ENCODE assay signal across 1 cellular context in the genomic region with DNA sequence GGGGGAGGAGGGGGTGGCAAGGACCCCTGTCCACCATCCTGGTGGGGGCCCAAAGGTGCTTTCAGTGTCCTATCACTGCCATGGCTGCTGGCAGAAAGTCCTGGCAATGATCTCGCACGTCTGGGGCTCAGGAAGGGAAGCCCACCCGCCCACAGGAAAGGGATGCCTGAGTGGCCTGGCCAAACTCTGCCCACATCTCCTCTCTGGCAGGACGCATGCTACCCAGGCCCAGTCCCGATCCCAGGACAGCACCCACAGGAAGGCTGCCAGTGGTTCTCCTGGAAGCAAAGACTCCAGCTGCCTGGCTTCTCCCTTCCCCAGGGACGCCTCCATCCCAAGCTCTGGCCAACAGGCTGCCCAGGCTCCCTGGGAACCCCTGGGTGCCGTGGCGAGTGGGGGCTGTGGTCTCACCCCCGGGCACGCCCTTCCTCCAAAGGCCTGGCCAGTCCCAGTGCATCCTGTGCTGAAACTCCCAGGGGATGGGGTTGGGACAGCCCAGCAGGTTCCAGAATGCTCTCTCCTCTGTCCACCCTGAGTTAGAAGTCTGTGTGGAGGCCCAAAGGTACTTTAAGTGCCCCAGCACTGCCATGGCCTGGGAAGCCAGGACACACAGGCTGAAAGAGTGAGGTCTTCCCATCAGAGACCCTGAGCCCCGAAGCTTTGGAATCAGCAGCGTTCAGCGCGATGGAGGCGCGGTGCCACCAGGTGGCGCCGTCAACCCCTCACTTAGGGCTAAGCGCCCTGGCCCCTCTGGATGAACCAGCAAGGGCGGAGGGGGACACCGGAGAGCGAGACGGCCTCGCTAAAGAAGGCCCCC.
TF ChIP-seq lines count a peak whose summit lies in the region.

No MANE protein-coding gene starts in this region.

TF ChIP-seq in HepG2, 621 proteins besides CTCF, POLR2A, EP300 and RAD21 (continued from another document and continues in another):
- TF ChIP-seq, protein P1, sequence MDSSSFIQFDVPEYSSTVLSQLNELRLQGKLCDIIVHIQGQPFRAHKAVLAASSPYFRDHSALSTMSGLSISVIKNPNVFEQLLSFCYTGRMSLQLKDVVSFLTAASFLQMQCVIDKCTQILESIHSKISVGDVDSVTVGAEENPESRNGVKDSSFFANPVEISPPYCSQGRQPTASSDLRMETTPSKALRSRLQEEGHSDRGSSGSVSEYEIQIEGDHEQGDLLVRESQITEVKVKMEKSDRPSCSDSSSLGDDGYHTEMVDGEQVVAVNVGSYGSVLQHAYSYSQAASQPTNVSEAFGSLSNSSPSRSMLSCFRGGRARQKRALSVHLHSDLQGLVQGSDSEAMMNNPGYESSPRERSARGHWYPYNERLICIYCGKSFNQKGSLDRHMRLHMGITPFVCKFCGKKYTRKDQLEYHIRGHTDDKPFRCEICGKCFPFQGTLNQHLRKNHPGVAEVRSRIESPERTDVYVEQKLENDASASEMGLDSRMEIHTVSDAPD (CRISPR knock-in tag; IDR thresholded peaks at IDR 0.05) = no peak
- TF ChIP-seq, protein P2, sequence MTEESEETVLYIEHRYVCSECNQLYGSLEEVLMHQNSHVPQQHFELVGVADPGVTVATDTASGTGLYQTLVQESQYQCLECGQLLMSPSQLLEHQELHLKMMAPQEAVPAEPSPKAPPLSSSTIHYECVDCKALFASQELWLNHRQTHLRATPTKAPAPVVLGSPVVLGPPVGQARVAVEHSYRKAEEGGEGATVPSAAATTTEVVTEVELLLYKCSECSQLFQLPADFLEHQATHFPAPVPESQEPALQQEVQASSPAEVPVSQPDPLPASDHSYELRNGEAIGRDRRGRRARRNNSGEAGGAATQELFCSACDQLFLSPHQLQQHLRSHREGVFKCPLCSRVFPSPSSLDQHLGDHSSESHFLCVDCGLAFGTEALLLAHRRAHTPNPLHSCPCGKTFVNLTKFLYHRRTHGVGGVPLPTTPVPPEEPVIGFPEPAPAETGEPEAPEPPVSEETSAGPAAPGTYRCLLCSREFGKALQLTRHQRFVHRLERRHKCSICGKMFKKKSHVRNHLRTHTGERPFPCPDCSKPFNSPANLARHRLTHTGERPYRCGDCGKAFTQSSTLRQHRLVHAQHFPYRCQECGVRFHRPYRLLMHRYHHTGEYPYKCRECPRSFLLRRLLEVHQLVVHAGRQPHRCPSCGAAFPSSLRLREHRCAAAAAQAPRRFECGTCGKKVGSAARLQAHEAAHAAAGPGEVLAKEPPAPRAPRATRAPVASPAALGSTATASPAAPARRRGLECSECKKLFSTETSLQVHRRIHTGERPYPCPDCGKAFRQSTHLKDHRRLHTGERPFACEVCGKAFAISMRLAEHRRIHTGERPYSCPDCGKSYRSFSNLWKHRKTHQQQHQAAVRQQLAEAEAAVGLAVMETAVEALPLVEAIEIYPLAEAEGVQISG (CRISPR knock-in tag; IDR thresholded peaks at IDR 0.05) = peak; percentile 63; the same call in 1 of the 2 replicates
- TF ChIP-seq SAFB2 (CRISPR knock-in tag; IDR thresholded peaks at IDR 0.05; ENCODE audit: borderline replicate concordance, low read depth) (no peak), ZC3H13 (CRISPR knock-in tag; IDR thresholded peaks at IDR 0.05) (no peak), TBX3 (IDR thresholded peaks at IDR 0.05; ENCODE audit: borderline replicate concordance) (no peak), RXRB (CRISPR knock-in tag; IDR thresholded peaks at IDR 0.05; ENCODE audit: borderline replicate concordance) (peak; percentile 54; the same call in 1 of the 2 replicates), TBX2 (CRISPR knock-in tag; IDR thresholded peaks at IDR 0.05; ENCODE audit: borderline replicate concordance) (no peak), XBP1 (CRISPR knock-in tag; IDR thresholded peaks at IDR 0.05) (no peak), STAT5B (CRISPR knock-in tag; IDR thresholded peaks at IDR 0.05) (no peak), ZNF841 (CRISPR knock-in tag; IDR thresholded peaks at IDR 0.05; ENCODE audit: borderline replicate concordance) (no peak), ZNF7 (CRISPR knock-in tag; IDR thresholded peaks at IDR 0.05) (no peak), ZNF143 (CRISPR knock-in tag; IDR thresholded peaks at IDR 0.05) (no peak), CHCHD3 (CRISPR knock-in tag; IDR thresholded peaks at IDR 0.05) (no peak), NKX3-1 (CRISPR knock-in tag; IDR thresholded peaks at IDR 0.05) (no peak), ZNF263 (CRISPR knock-in tag; IDR thresholded peaks at IDR 0.05) (no peak), GLI4 (CRISPR knock-in tag; IDR thresholded peaks at IDR 0.05; ENCODE audit: borderline replicate concordance) (no peak), HMG20B (CRISPR knock-in tag; conservative IDR thresholded peaks at IDR 0.05) (no peak), ZNF605 (CRISPR knock-in tag; IDR thresholded peaks at IDR 0.05) (no peak), EEA1 (CRISPR knock-in tag; IDR thresholded peaks at IDR 0.05; ENCODE audit: borderline replicate concordance) (no peak; the same call in 1 of the 2 replicates), ZNF713 (CRISPR knock-in tag; IDR thresholded peaks at IDR 0.05) (no peak)
- TF ChIP-seq, protein P3, sequence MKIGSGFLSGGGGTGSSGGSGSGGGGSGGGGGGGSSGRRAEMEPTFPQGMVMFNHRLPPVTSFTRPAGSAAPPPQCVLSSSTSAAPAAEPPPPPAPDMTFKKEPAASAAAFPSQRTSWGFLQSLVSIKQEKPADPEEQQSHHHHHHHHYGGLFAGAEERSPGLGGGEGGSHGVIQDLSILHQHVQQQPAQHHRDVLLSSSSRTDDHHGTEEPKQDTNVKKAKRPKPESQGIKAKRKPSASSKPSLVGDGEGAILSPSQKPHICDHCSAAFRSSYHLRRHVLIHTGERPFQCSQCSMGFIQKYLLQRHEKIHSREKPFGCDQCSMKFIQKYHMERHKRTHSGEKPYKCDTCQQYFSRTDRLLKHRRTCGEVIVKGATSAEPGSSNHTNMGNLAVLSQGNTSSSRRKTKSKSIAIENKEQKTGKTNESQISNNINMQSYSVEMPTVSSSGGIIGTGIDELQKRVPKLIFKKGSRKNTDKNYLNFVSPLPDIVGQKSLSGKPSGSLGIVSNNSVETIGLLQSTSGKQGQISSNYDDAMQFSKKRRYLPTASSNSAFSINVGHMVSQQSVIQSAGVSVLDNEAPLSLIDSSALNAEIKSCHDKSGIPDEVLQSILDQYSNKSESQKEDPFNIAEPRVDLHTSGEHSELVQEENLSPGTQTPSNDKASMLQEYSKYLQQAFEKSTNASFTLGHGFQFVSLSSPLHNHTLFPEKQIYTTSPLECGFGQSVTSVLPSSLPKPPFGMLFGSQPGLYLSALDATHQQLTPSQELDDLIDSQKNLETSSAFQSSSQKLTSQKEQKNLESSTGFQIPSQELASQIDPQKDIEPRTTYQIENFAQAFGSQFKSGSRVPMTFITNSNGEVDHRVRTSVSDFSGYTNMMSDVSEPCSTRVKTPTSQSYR (CRISPR knock-in tag; IDR thresholded peaks at IDR 0.05; ENCODE audit: borderline replicate concordance) = no peak
- TF ChIP-seq, protein P4, sequence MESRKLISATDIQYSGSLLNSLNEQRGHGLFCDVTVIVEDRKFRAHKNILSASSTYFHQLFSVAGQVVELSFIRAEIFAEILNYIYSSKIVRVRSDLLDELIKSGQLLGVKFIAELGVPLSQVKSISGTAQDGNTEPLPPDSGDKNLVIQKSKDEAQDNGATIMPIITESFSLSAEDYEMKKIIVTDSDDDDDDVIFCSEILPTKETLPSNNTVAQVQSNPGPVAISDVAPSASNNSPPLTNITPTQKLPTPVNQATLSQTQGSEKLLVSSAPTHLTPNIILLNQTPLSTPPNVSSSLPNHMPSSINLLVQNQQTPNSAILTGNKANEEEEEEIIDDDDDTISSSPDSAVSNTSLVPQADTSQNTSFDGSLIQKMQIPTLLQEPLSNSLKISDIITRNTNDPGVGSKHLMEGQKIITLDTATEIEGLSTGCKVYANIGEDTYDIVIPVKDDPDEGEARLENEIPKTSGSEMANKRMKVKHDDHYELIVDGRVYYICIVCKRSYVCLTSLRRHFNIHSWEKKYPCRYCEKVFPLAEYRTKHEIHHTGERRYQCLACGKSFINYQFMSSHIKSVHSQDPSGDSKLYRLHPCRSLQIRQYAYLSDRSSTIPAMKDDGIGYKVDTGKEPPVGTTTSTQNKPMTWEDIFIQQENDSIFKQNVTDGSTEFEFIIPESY (CRISPR knock-in tag; IDR thresholded peaks at IDR 0.05) = no peak
- TF ChIP-seq, protein P5, sequence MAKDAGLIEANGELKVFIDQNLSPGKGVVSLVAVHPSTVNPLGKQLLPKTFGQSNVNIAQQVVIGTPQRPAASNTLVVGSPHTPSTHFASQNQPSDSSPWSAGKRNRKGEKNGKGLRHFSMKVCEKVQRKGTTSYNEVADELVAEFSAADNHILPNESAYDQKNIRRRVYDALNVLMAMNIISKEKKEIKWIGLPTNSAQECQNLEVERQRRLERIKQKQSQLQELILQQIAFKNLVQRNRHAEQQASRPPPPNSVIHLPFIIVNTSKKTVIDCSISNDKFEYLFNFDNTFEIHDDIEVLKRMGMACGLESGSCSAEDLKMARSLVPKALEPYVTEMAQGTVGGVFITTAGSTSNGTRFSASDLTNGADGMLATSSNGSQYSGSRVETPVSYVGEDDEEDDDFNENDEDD (CRISPR knock-in tag; IDR thresholded peaks at IDR 0.05; ENCODE audit: borderline replicate concordance) = no peak
- TF ChIP-seq, protein P6, sequence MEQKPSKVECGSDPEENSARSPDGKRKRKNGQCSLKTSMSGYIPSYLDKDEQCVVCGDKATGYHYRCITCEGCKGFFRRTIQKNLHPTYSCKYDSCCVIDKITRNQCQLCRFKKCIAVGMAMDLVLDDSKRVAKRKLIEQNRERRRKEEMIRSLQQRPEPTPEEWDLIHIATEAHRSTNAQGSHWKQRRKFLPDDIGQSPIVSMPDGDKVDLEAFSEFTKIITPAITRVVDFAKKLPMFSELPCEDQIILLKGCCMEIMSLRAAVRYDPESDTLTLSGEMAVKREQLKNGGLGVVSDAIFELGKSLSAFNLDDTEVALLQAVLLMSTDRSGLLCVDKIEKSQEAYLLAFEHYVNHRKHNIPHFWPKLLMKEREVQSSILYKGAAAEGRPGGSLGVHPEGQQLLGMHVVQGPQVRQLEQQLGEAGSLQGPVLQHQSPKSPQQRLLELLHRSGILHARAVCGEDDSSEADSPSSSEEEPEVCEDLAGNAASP (CRISPR knock-in tag; IDR thresholded peaks at IDR 0.05; ENCODE audit: borderline replicate concordance) = peak; percentile 48; the same call in 1 of the 2 replicates
- TF ChIP-seq, protein P7, sequence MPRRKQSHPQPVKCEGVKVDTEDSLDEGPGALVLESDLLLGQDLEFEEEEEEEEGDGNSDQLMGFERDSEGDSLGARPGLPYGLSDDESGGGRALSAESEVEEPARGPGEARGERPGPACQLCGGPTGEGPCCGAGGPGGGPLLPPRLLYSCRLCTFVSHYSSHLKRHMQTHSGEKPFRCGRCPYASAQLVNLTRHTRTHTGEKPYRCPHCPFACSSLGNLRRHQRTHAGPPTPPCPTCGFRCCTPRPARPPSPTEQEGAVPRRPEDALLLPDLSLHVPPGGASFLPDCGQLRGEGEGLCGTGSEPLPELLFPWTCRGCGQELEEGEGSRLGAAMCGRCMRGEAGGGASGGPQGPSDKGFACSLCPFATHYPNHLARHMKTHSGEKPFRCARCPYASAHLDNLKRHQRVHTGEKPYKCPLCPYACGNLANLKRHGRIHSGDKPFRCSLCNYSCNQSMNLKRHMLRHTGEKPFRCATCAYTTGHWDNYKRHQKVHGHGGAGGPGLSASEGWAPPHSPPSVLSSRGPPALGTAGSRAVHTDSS (CRISPR knock-in tag; conservative IDR thresholded peaks at IDR 0.05) = no peak
- TF ChIP-seq, protein P8, sequence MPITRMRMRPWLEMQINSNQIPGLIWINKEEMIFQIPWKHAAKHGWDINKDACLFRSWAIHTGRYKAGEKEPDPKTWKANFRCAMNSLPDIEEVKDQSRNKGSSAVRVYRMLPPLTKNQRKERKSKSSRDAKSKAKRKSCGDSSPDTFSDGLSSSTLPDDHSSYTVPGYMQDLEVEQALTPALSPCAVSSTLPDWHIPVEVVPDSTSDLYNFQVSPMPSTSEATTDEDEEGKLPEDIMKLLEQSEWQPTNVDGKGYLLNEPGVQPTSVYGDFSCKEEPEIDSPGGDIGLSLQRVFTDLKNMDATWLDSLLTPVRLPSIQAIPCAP (CRISPR knock-in tag; IDR thresholded peaks at IDR 0.05; ENCODE audit: low read depth) = no peak
- TF ChIP-seq, protein P9, sequence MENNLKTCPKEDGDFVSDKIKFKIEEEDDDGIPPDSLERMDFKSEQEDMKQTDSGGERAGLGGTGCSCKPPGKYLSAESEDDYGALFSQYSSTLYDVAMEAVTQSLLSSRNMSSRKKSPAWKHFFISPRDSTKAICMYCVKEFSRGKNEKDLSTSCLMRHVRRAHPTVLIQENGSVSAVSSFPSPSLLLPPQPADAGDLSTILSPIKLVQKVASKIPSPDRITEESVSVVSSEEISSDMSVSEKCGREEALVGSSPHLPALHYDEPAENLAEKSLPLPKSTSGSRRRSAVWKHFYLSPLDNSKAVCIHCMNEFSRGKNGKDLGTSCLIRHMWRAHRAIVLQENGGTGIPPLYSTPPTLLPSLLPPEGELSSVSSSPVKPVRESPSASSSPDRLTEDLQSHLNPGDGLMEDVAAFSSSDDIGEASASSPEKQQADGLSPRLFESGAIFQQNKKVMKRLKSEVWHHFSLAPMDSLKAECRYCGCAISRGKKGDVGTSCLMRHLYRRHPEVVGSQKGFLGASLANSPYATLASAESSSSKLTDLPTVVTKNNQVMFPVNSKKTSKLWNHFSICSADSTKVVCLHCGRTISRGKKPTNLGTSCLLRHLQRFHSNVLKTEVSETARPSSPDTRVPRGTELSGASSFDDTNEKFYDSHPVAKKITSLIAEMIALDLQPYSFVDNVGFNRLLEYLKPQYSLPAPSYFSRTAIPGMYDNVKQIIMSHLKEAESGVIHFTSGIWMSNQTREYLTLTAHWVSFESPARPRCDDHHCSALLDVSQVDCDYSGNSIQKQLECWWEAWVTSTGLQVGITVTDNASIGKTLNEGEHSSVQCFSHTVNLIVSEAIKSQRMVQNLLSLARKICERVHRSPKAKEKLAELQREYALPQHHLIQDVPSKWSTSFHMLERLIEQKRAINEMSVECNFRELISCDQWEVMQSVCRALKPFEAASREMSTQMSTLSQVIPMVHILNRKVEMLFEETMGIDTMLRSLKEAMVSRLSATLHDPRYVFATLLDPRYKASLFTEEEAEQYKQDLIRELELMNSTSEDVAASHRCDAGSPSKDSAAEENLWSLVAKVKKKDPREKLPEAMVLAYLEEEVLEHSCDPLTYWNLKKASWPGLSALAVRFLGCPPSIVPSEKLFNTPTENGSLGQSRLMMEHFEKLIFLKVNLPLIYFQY (CRISPR knock-in tag; IDR thresholded peaks at IDR 0.05; ENCODE audit: borderline replicate concordance) = 0 out of 2 replicates have a peak, but pooled peaks have one; percentile 29
